16 cellular contexts compared by ENCODE assay signal in the genomic region with DNA sequence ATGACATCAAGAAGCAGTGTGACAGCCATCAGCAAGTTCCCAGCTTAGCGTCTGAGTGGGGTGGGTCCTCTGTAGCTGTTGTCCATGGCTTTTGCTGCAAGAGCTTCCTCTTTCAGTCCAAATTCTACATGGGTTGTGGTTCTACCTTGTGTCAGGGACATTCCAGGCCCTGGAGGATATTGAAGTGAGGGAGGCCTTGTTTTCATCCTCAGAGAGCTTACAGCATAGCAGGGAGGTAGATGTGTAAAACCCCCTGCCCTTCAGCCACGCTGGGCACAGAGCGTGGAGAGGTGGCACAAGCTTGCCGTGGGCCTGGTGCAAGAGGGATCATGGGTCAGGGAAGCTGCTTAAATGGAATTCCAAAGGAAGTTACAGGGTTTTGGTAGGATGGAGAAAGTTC.
DNase-seq lines count a peak whose midpoint lies in the region; ATAC-seq and TF ChIP-seq lines count a peak whose summit lies in the region.
"Had no signal": no experiment of that assay in that cellular context is flagged by ENCODE, and none has a peak within 500 bp of the region (broad histone marks: within the 10 kb centered on the region; RNA-seq: fewer than 3 reads in every experiment).

No MANE protein-coding gene starts in this region.

- H3K27ac ChIP-seq in RWPE2 (ENCODE audit: poor library complexity, severe bottlenecking), result no peak overlapping the region
- no peak overlapping the region for H3K27ac ChIP-seq in neural progenitor cell
- peak overlapping the region in 2 of 3 donors; percentile 30 to 33 for H3K27ac ChIP-seq in thyroid gland
- no peak overlapping the region for H3K27ac ChIP-seq in trophoblast cell (ENCODE audit: low read depth, low read length)
- H3K27ac ChIP-seq: A549, GM23248 had no signal

- no peak overlapping the region for H4K91ac ChIP-seq in trophoblast cell (ENCODE audit: low read depth, low read length)

- H3K9me3 ChIP-seq in RWPE2 (ENCODE audit: severe bottlenecking), result no peaks in the 10 kb centered on the region
- H3K9me3 ChIP-seq in neural progenitor cell (ENCODE audit: low read depth), result no peaks in the 10 kb centered on the region
- no peaks in the 10 kb centered on the region for H3K9me3 ChIP-seq in thyroid gland
- H3K9me3 ChIP-seq in trophoblast cell (ENCODE audit: insufficient read depth, low read depth, low read length), result peaks cover 4% of the 10 kb centered on the region
- H3K9me3 ChIP-seq: A549 had no signal

- H3K4me2 ChIP-seq in neural progenitor cell, result no peak overlapping the region
- no peak overlapping the region for H3K4me2 ChIP-seq in trophoblast cell (ENCODE audit: low read length)
- H3K4me2 ChIP-seq: A549 had no signal

- H3K4me3 ChIP-seq in RWPE2 (ENCODE audit: severe bottlenecking) (no peak overlapping the region), neural progenitor cell (no peak overlapping the region), thyroid gland (replicated peaks in 1 of 3) (no peak overlapping the region), trophoblast cell (ENCODE audit: low read depth, low read length) (no peak overlapping the region)
- H3K4me3 ChIP-seq: A549, GM23248 had no signal

- no peak overlapping the region for H3K18ac ChIP-seq in trophoblast cell (ENCODE audit: low read length)

- no peak overlapping the region for H3K4ac ChIP-seq in trophoblast cell (ENCODE audit: low read depth, low read length)

- peaks cover 2% of the 10 kb centered on the region for H3K36me3 Mint-ChIP-seq in neural progenitor cell
- H3K36me3 Mint-ChIP-seq: CD14-positive monocyte; CD8-positive, alpha-beta T cell had no signal

- no peaks in the 10 kb centered on the region for H3F3A ChIP-seq in neural progenitor cell (ENCODE audit: low read depth)

- no peak overlapping the region for H3K14ac ChIP-seq in trophoblast cell (ENCODE audit: low read length)

- WGBS in thyroid gland, 2 donors, result 91% methylated on average over 4 of the region's 4 CpGs
- no CpG with 5 or more reads among the region's 4 CpGs for WGBS in trophoblast cell (ENCODE audit: extremely low coverage, insufficient coverage, insufficient read length)

- no peaks in the 10 kb centered on the region for H3K27me3 ChIP-seq in RWPE2 (ENCODE audit: insufficient read depth, poor library complexity, severe bottlenecking)
- peaks cover 22% of the 10 kb centered on the region for H3K27me3 ChIP-seq in neural progenitor cell
- no peaks in the 10 kb centered on the region for H3K27me3 ChIP-seq in thyroid gland
- no peaks in the 10 kb centered on the region for H3K27me3 ChIP-seq in trophoblast cell (ENCODE audit: insufficient read depth, low read length)

- H3K79me2 ChIP-seq in neural progenitor cell (ENCODE audit: low read depth) (no peaks in the 10 kb centered on the region), trophoblast cell (ENCODE audit: control insufficient read depth, insufficient read depth, low read length, poor library complexity) (no peaks in the 10 kb centered on the region)

- no peak overlapping the region for H3K27ac Mint-ChIP-seq in neural progenitor cell
- H3K27ac Mint-ChIP-seq: CD14-positive monocyte; CD8-positive, alpha-beta T cell had no signal

- H4K12ac ChIP-seq in trophoblast cell (ENCODE audit: low read depth, low read length), result no peak overlapping the region

- ATAC-seq in RWPE2 (ENCODE audit: low read depth) (no peak), GM19328 (IDR thresholded peaks at IDR 0.05; ENCODE audit: unreplicated experiment) (no peak)
- ATAC-seq: A549; CD8-positive, alpha-beta T cell; HCT116; HepG2 had no signal

- no peak for TF ChIP-seq POLR2A in thyroid gland (IDR thresholded peaks at IDR 0.05)

- no peak overlapping the region for H2BK120ac ChIP-seq in trophoblast cell (ENCODE audit: insufficient read depth, low read length, poor library complexity)

- H3K9me3 Mint-ChIP-seq in neural progenitor cell, result no peaks in the 10 kb centered on the region
- H3K9me3 Mint-ChIP-seq: CD14-positive monocyte; CD8-positive, alpha-beta T cell had no signal

- H3K4me3 Mint-ChIP-seq in neural progenitor cell, result peak overlapping the region; percentile 4
- H3K4me3 Mint-ChIP-seq: CD14-positive monocyte; CD8-positive, alpha-beta T cell had no signal

- H3K4me1 ChIP-seq in RWPE2 (ENCODE audit: insufficient read depth, poor library complexity, severe bottlenecking) (no peaks in the 10 kb centered on the region), neural progenitor cell (peaks cover 15% of the 10 kb centered on the region), thyroid gland (peaks cover 32 to 43% of the 10 kb centered on the region in 2 donors), trophoblast cell (ENCODE audit: control insufficient read depth in 1 of 2, insufficient read depth in 2 of 2, low read length in 2 of 2) (no peaks in the 10 kb centered on the region)
- H3K4me1 ChIP-seq: A549 had no signal

- H2AK5ac ChIP-seq in trophoblast cell (ENCODE audit: low read length), result no peak overlapping the region

- H4K8ac ChIP-seq in trophoblast cell (ENCODE audit: low read depth, low read length), result no peak overlapping the region

- H2AFZ ChIP-seq in neural progenitor cell (replicated peaks) (no peak overlapping the region), trophoblast cell (ENCODE audit: insufficient read depth, low read length, poor library complexity) (no peak overlapping the region)
- H2AFZ ChIP-seq: GM23248 had no signal

- H3K79me1 ChIP-seq in trophoblast cell (ENCODE audit: low read length), result no peaks in the 10 kb centered on the region

- peaks cover 91% of the 10 kb centered on the region for H3K4me1 Mint-ChIP-seq in neural progenitor cell
- H3K4me1 Mint-ChIP-seq: CD14-positive monocyte had no signal

- H3K9ac ChIP-seq in neural progenitor cell, result no peak overlapping the region
- no peak overlapping the region for H3K9ac ChIP-seq in trophoblast cell (ENCODE audit: low read length)
- H3K9ac ChIP-seq: GM23248 had no signal

- H3K27me3 Mint-ChIP-seq in neural progenitor cell (ENCODE audit: insufficient read depth, low read depth), result peaks cover 38% of the 10 kb centered on the region

- TF ChIP-seq CTCF in RWPE2 (IDR thresholded peaks at IDR 0.05; ENCODE audit: poor library complexity, severe bottlenecking) (no peak), neural progenitor cell (IDR thresholded peaks at IDR 0.05) (no peak), thyroid gland (IDR thresholded peaks at IDR 0.05) (no peak)

- no peak overlapping the region for H2BK5ac ChIP-seq in trophoblast cell (ENCODE audit: low read depth, low read length, poor library complexity)

- peak; percentile 6 for DNase-seq in RWPE2 (ENCODE audit: low spot score)
- DNase-seq in neural progenitor cell (ENCODE audit: low spot score), result no peak
- no peak for DNase-seq in thyroid gland
- DNase-seq in stimulated activated naive CD4-positive, alpha-beta T cell treated with Interleukin-2 at 50 U/mL for 16 hours (lab: John Stamatoyannopoulos, UW), result no peak
- DNase-seq in trophoblast cell, result no peak
- DNase-seq: CD8-positive, alpha-beta T cell; COR-L47; DMS153; DMS79 treated with DMSO at 0.1 percent for 48 hours; EL; GM23248 had no signal

- H2BK12ac ChIP-seq in trophoblast cell (ENCODE audit: low read length), result no peak overlapping the region

- H4K20me1 ChIP-seq in neural progenitor cell (ENCODE audit: low read depth), result peaks cover 14% of the 10 kb centered on the region

- intact Hi-C loops in thyroid gland (cut with DNase I), result no loop called here

- no peak overlapping the region for H3K23ac ChIP-seq in trophoblast cell (ENCODE audit: low read length)

- H3K36me3 ChIP-seq in RWPE2 (ENCODE audit: low read depth), result no peaks in the 10 kb centered on the region
- no peaks in the 10 kb centered on the region for H3K36me3 ChIP-seq in neural progenitor cell
- H3K36me3 ChIP-seq in thyroid gland, result no peaks in the 10 kb centered on the region
- no peaks in the 10 kb centered on the region for H3K36me3 ChIP-seq in trophoblast cell (ENCODE audit: control insufficient read depth in 1 of 2, insufficient read depth in 2 of 2, low read length in 2 of 2)

Comparison
In these comparisons a context has a peak if more than half of its experiments do, and no peak if none do; other contexts are left out.
1. H3K27ac ChIP-seq: peak in thyroid gland (2 of 3); none in RWPE2 (single experiment), neural progenitor cell (single experiment) and trophoblast cell (single experiment).